Comparison of ENCODE assay signal across 23 cellular contexts in genomic region chr7:158190756-158191155, GRCh38.
DNase-seq lines count a peak whose midpoint lies in the region; ATAC-seq, FAIRE-seq and TF ChIP-seq lines count a peak whose summit lies in the region.
"Had no signal": no experiment of that assay in that cellular context is flagged by ENCODE, and none has a peak within 500 bp of the region (broad histone marks: within the 10 kb centered on the region; RNA-seq: fewer than 3 reads in every experiment).

No MANE protein-coding gene starts in this region.

- peak overlapping the region; percentile 30 for H3K18ac ChIP-seq in neuronal stem cell (ENCODE audit: low read length)

- no peaks in the 10 kb centered on the region for H3K4me1 Mint-ChIP-seq in activated CD4-positive, alpha-beta T cell treated with anti-CD3 and anti-CD28 coated beads, Interleukin-2, amount 10 ng/mL, durations not matched to agents 24 days and 14 days
- H3K4me1 Mint-ChIP-seq in effector memory CD8-positive, alpha-beta T cell (ENCODE audit: low read depth in 2 of 2): no peaks in the 10 kb centered on the region
- H3K4me1 Mint-ChIP-seq: B cell had no signal

- H3K36me3 ChIP-seq in kidney (ENCODE audit: control insufficient read depth in 1 of 2, insufficient read depth in 2 of 2, low read length in 2 of 2) (no peaks in the 10 kb centered on the region), neuronal stem cell (replicated peaks in 1 of 2; ENCODE audit: control insufficient read depth in 2 of 2, insufficient read depth in 2 of 2, low read length in 2 of 2) (no peaks in the 10 kb centered on the region), MG63 (no peaks in the 10 kb centered on the region)

- H3K27me3 ChIP-seq in neuronal stem cell (ENCODE audit: control insufficient read depth in 3 of 3, insufficient read depth in 3 of 3, low read depth in 1 of 3, low read length in 3 of 3) (no peaks in the 10 kb centered on the region), MG63 (no peaks in the 10 kb centered on the region)
- H3K27me3 ChIP-seq: BLaER1 treated with 17β-estradiol and CSF1 and Interleukin-3, amounts not matched to agents 10 nM and 100 nM had no signal

- H2AK5ac ChIP-seq in neuronal stem cell (ENCODE audit: low read depth, low read length): no peak overlapping the region

- peak overlapping the region; percentile 3 for H2BK15ac ChIP-seq in neuronal stem cell (ENCODE audit: low read length)

- H3K4me1 ChIP-seq in kidney (ENCODE audit: control insufficient read depth in 1 of 2, insufficient read depth in 1 of 2, low read depth in 1 of 2, low read length in 2 of 2): no peaks in the 10 kb centered on the region
- H3K4me1 ChIP-seq in neuronal stem cell (ENCODE audit: control insufficient read depth in 2 of 2, insufficient read depth in 1 of 2, low read depth in 1 of 2, low read length in 2 of 2): peaks cover 3 to 5% of the 10 kb centered on the region in 2 donors
- H3K4me1 ChIP-seq: A549; BLaER1 treated with 17β-estradiol and CSF1 and Interleukin-3, amounts not matched to agents 10 nM and 100 nM; Caco-2 had no signal

- H3K9ac ChIP-seq in kidney (ENCODE audit: low read length in 2 of 2): no peak overlapping the region
- H3K9ac ChIP-seq in neuronal stem cell (ENCODE audit: low read depth, low read length, poor library complexity): no peak overlapping the region
- H3K9ac ChIP-seq: BLaER1 treated with 17β-estradiol and CSF1 and Interleukin-3, amounts not matched to agents 10 nM and 100 nM had no signal

- intact Hi-C loops in activated CD4-positive, alpha-beta T cell treated with anti-CD3 and anti-CD28 coated beads, Interleukin-2, amount 10 ng/mL, durations not matched to agents 24 days and 14 days (cut with micrococcal nuclease): no loop called here
- intact Hi-C loops in kidney (cut with DNase I): no loop called here

- H3K27ac ChIP-seq in kidney (ENCODE audit: low read depth in 2 of 2, low read length in 2 of 2): no peak overlapping the region
- no peak overlapping the region for H3K27ac ChIP-seq in neuronal stem cell (replicated peaks; ENCODE audit: low read length)
- H3K27ac ChIP-seq: 22Rv1; A549; BLaER1 treated with 17β-estradiol and CSF1 and Interleukin-3, amounts not matched to agents 10 nM and 100 nM; C4-2B had no signal

- no peak overlapping the region for H3K4ac ChIP-seq in neuronal stem cell (ENCODE audit: low read length)

- no peak overlapping the region for H2AFZ ChIP-seq in neuronal stem cell (ENCODE audit: low read length)

- peaks cover 13% of the 10 kb centered on the region for H3K9me3 Mint-ChIP-seq in activated CD4-positive, alpha-beta T cell treated with anti-CD3 and anti-CD28 coated beads, Interleukin-2, amount 10 ng/mL, durations not matched to agents 24 days and 14 days
- peaks cover 3 to 12% of the 10 kb centered on the region in 2 donors for H3K9me3 Mint-ChIP-seq in effector memory CD8-positive, alpha-beta T cell

- no peak overlapping the region for H2BK12ac ChIP-seq in neuronal stem cell (ENCODE audit: low read length)

- no peak for TF ChIP-seq CTCF in kidney (IDR thresholded peaks at IDR 0.05; ENCODE audit: borderline replicate concordance, extremely low read depth, insufficient read depth)

- H3K36me3 Mint-ChIP-seq in activated CD4-positive, alpha-beta T cell treated with anti-CD3 and anti-CD28 coated beads, Interleukin-2, amount 10 ng/mL, durations not matched to agents 24 days and 14 days (ENCODE audit: low read depth): peaks cover 2% of the 10 kb centered on the region
- peaks cover 8% of the 10 kb centered on the region for H3K36me3 Mint-ChIP-seq in effector memory CD8-positive, alpha-beta T cell (ENCODE audit: insufficient read depth)
- H3K36me3 Mint-ChIP-seq: CD8-positive, alpha-beta T cell had no signal

- H2BK120ac ChIP-seq in neuronal stem cell (ENCODE audit: low read depth, low read length): no peak overlapping the region

- no peak overlapping the region for H3K4me2 ChIP-seq in neuronal stem cell (ENCODE audit: insufficient read depth, low read length, poor library complexity, severe bottlenecking)
- H3K4me2 ChIP-seq: A549; BLaER1 treated with 17β-estradiol and CSF1 and Interleukin-3, amounts not matched to agents 10 nM and 100 nM had no signal

- H3K27me3 Mint-ChIP-seq in activated CD4-positive, alpha-beta T cell treated with anti-CD3 and anti-CD28 coated beads, Interleukin-2, amount 10 ng/mL, durations not matched to agents 24 days and 14 days: no peaks in the 10 kb centered on the region
- H3K27me3 Mint-ChIP-seq in effector memory CD8-positive, alpha-beta T cell: no peaks in the 10 kb centered on the region
- H3K27me3 Mint-ChIP-seq: B cell had no signal

- no peak overlapping the region for H2BK5ac ChIP-seq in neuronal stem cell (ENCODE audit: low read length)

- H3K79me1 ChIP-seq in neuronal stem cell (ENCODE audit: low read depth, low read length): no peaks in the 10 kb centered on the region

- WGBS in neuronal stem cell (ENCODE audit: extremely low coverage in 2 of 2, insufficient read length in 2 of 2, insufficient replicate concordance in 1 of 2), 2 donors: no CpG with 5 or more reads among the region's 11 CpGs

- no peak overlapping the region for H3K23ac ChIP-seq in neuronal stem cell (ENCODE audit: low read depth, low read length, poor library complexity)

- no peak overlapping the region for H3K4me3 Mint-ChIP-seq in activated CD4-positive, alpha-beta T cell treated with anti-CD3 and anti-CD28 coated beads, Interleukin-2, amount 10 ng/mL, durations not matched to agents 24 days and 14 days
- H3K4me3 Mint-ChIP-seq in effector memory CD8-positive, alpha-beta T cell: no peak overlapping the region
- H3K4me3 Mint-ChIP-seq: B cell; CD4-positive, alpha-beta T cell; CD8-positive, alpha-beta T cell had no signal

- H3K27ac Mint-ChIP-seq in activated CD4-positive, alpha-beta T cell treated with anti-CD3 and anti-CD28 coated beads, Interleukin-2, amount 10 ng/mL, durations not matched to agents 24 days and 14 days: no peak overlapping the region
- H3K27ac Mint-ChIP-seq in effector memory CD8-positive, alpha-beta T cell: no peak overlapping the region
- H3K27ac Mint-ChIP-seq: B cell; CD4-positive, alpha-beta T cell; CD8-positive, alpha-beta T cell had no signal

- no peak overlapping the region for H4K91ac ChIP-seq in neuronal stem cell (ENCODE audit: low read depth, low read length, poor library complexity)

- H3K9me3 ChIP-seq in kidney (ENCODE audit: control insufficient read depth in 1 of 2, low read length in 2 of 2): peaks cover 1 to 10% of the 10 kb centered on the region in 2 donors
- H3K9me3 ChIP-seq in neuronal stem cell (replicated peaks in 1 of 2; ENCODE audit: control insufficient read depth in 2 of 2, insufficient read depth in 1 of 2, low read depth in 1 of 2, low read length in 2 of 2): peaks cover 3 to 8% of the 10 kb centered on the region in 2 donors
- no peaks in the 10 kb centered on the region for H3K9me3 ChIP-seq in MG63
- H3K9me3 ChIP-seq: A549 had no signal

- FAIRE-seq in kidney (lab: Jason Lieb, UNC): no peak
- FAIRE-seq: A549, D721Med, G401.6, GM12891, GM19239 had no signal

- H3K4me3 ChIP-seq in kidney (ENCODE audit: low read length in 2 of 2): no peak overlapping the region
- no peak overlapping the region for H3K4me3 ChIP-seq in neuronal stem cell (ENCODE audit: low read length in 2 of 2)
- no peak overlapping the region for H3K4me3 ChIP-seq in MG63
- H3K4me3 ChIP-seq: A549; BLaER1 treated with 17β-estradiol and CSF1 and Interleukin-3, amounts not matched to agents 10 nM and 100 nM had no signal

- H3K14ac ChIP-seq in neuronal stem cell (ENCODE audit: low read length): no peak overlapping the region

- ATAC-seq in HG03354 (IDR thresholded peaks at IDR 0.05; ENCODE audit: poor library complexity, severe bottlenecking, unreplicated experiment): no peak
- no peak for ATAC-seq in effector memory CD8-positive, alpha-beta T cell (replicated peaks)
- ATAC-seq: A549; CD8-positive, alpha-beta T cell had no signal

- no peak overlapping the region for H4K8ac ChIP-seq in neuronal stem cell (ENCODE audit: low read depth, low read length)

- DNase-seq in activated CD4-positive, alpha-beta T cell treated with anti-CD3 and anti-CD28 coated beads, Interleukin-2, amount 10 ng/mL, durations not matched to agents 24 days and 14 days: peak; percentile 32
- DNase-seq in activated CD4-positive, alpha-beta T cell treated with anti-CD3 and anti-CD28 coated beads, Interleukin-2, amount 50 U/mL, for 1 hour: no peak
- peak; percentile 43 for DNase-seq in kidney
- DNase-seq in neuronal stem cell (ENCODE audit: low spot score): no peak
- no peak for DNase-seq in effector memory CD8-positive, alpha-beta T cell
- DNase-seq in MG63: no peak
- DNase-seq: AML-193; Caco-2; Calu3; CD4-positive, alpha-beta T cell; CD8-positive, alpha-beta T cell; DMS79 treated with DMSO at 0.1 percent for 48 hours; GF-D8 had no signal

Comparison
In these comparisons a context has a peak if more than half of its experiments do, and no peak if none do; other contexts are left out.
1. DNase-seq: peak in activated CD4-positive, alpha-beta T cell treated with anti-CD3 and anti-CD28 coated beads, Interleukin-2, amount 10 ng/mL, durations not matched to agents 24 days and 14 days (single experiment) and kidney (single experiment); none in activated CD4-positive, alpha-beta T cell treated with anti-CD3 and anti-CD28 coated beads, Interleukin-2, amount 50 U/mL, for 1 hour (single experiment), neuronal stem cell (single experiment), effector memory CD8-positive, alpha-beta T cell (0 of 3) and MG63 (single experiment).